In the genomic region with DNA sequence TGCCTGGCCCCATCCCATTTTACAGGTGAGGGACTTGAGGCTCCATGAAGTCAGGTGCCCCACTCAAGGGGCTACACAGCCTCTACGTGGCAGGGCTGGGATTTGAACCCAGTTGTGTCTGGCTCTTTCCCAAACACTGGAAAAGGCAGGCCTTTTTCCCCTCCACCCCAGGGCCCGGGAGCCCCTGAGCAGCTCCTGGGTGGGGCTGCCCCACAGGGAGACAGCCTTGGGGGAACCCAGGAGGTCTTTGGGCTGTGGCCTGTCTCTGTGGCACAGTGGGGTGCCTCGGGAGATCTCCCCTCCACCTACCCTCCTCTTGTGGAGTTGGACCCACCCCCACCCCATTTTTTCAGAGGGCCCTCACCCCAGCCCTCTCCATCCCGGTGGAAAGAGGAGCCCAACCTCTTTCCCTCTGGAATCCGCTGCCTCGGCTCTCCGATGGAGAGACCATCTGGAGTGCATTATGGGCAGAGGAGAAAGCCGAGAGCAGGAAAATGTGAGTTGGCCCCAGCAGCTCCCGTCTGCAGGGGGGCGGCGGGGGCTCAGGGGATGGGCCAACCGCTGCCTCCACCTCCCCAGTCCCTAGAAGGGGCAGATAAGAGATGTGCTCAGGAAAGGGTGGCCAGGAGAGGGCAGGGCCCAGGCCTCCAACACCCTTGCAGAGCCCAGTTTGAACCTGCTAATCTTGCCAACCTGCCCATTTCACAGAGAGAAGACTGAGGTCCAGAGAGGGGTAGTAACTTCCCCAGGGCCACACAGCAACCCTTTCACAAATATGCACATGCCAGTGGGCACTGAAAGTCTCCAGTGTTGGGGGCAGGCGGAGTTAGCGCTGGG, we compare ENCODE assay signal across 15 cellular contexts. TPM values are rescaled to one million over a fixed set of nuclear protein-coding genes. Genes with fewer than 3 reads are reported as not detected.
DNase-seq lines count a peak whose midpoint lies in the region; ATAC-seq lines count a peak whose summit lies in the region.
"Had no signal": no experiment of that assay in that cellular context is flagged by ENCODE, and none has a peak within 500 bp of the region (broad histone marks: within the 10 kb centered on the region; RNA-seq: fewer than 3 reads in every experiment).

No MANE protein-coding gene starts in this region.

- no peak overlapping the region for H3K4me3 ChIP-seq in rectal smooth muscle tissue (ENCODE audit: low read length)

- peak overlapping the region; percentile 77 for H3K27ac ChIP-seq in rectal smooth muscle tissue (ENCODE audit: low read depth, low read length)
- H3K27ac ChIP-seq: brain microvascular endothelial cell, WERI-Rb-1 had no signal

- ATAC-seq in HG02981 (IDR thresholded peaks at IDR 0.05; ENCODE audit: unreplicated experiment), result no peak
- ATAC-seq: naive thymus-derived CD4-positive, alpha-beta T cell had no signal

- H3K4me1 ChIP-seq in rectal smooth muscle tissue (ENCODE audit: control insufficient read depth, insufficient read depth, low read length), result peaks cover 27% of the 10 kb centered on the region

- no peak overlapping the region for H3K9ac ChIP-seq in rectal smooth muscle tissue (ENCODE audit: low read length)

- H3K27me3 ChIP-seq in rectal smooth muscle tissue (ENCODE audit: control insufficient read depth, insufficient read depth, low read length), result peaks cover 4% of the 10 kb centered on the region
- H3K27me3 ChIP-seq: brain microvascular endothelial cell had no signal

- DNase-seq in D341Med (ENCODE audit: low spot score), result peak; percentile 48
- peak; percentile 67 for DNase-seq in RPMI7951 (ENCODE audit: low read depth)
- peak; percentile 69 for DNase-seq in fibroblast of the conjunctiva (ENCODE audit: low read depth)
- DNase-seq in putamen (ENCODE audit: low spot score), result no peak
- no peak for DNase-seq in SHP77 treated with DMSO at 0.1 percent for 48 hours (lab: John Stamatoyannopoulos, UW)
- DNase-seq in NCI-H345 (lab: John Stamatoyannopoulos, UW), result no peak
- DNase-seq: activated T-cell treated with anti-CD3 and anti-CD28 coated beads, Interleukin-2, amount 50 U/mL, for 1 hour; brain microvascular endothelial cell; C1 segment of cervical spinal cord; GDM1; naive thymus-derived CD4-positive, alpha-beta T cell; SHP77; WERI-Rb-1 had no signal

- no peaks in the 10 kb centered on the region for H3K36me3 ChIP-seq in rectal smooth muscle tissue (ENCODE audit: control insufficient read depth, insufficient read depth, low read length)
- H3K36me3 ChIP-seq: brain microvascular endothelial cell, WERI-Rb-1 had no signal

RNA-seq across cellular contexts. Expression of a gene that starts 15.4 kb away (rescaled TPM):
- 0.29 TPM in 1 of 2 replicates, not detected in the other for total RNA-seq in RPMI7951 (2014; rRNA removed; shearing (Covaris generic))

RNA-seq across cellular contexts. Expression of a gene that starts 57.4 kb away (rescaled TPM):
- 239 and 259 TPM in 2 replicates for total RNA-seq in RPMI7951 (2014; rRNA removed; shearing (Covaris generic))

Comparison
In these comparisons a context has a peak if more than half of its experiments do, and no peak if none do; other contexts are left out.
1. DNase-seq: peak in D341Med (single experiment), RPMI7951 (single experiment) and fibroblast of the conjunctiva (single experiment); none in putamen (single experiment), SHP77 treated with DMSO at 0.1 percent for 48 hours (single experiment) and NCI-H345 (single experiment).